ENCODE assay signal across 27 cellular contexts in genomic region chr18:46415532-46415931, GRCh38.
"Had no signal": no experiment of that assay in that cellular context is flagged by ENCODE, and none has a peak within 500 bp of the region (broad histone marks: within the 10 kb centered on the region; RNA-seq: fewer than 3 reads in every experiment).

No MANE protein-coding gene starts in this region.

- H3K36me3 Mint-ChIP-seq: naive thymus-derived CD8-positive, alpha-beta T cell had no signal

- ATAC-seq: left cardiac atrium; left lobe of liver; lower lobe of right lung; naive thymus-derived CD8-positive, alpha-beta T cell; right cardiac atrium; sciatic nerve; stimulated activated effector memory CD8-positive, alpha-beta T cell treated with anti-CD3 and anti-CD28 coated beads, Interleukin-12 subunit alpha, Interleukin-12 subunit beta, amount 100 ng/mL, for 72 hours had no signal

- H3K9me3 ChIP-seq: lower lobe of right lung, neutrophil, ovary, prostate gland, suprapubic skin, thoracic aorta, tibial artery, uterus had no signal

- H3K4me3 ChIP-seq: lower lobe of right lung, ovary, prostate gland, skin epidermis, suprapubic skin, thoracic aorta, tibial artery, uterus had no signal

- DNase-seq: hippocampal formation; kidney glomerular epithelial cell; left cardiac atrium; lower lobe of right lung; mammary epithelial cell; mesenchymal stem cell; naive thymus-derived CD8-positive, alpha-beta T cell; occipital lobe; retina; right cardiac atrium; stimulated activated CD4-positive, alpha-beta T cell treated with anti-CD3 and anti-CD28 coated beads, Interleukin-4, amount 100 ng/mL, for 24 hours; stimulated activated naive CD4-positive, alpha-beta T cell; tibial artery; uterus had no signal

- H3K27me3 ChIP-seq: ovary, suprapubic skin, tibial artery, uterus had no signal

- H3K4me3 Mint-ChIP-seq: naive thymus-derived CD8-positive, alpha-beta T cell; nephron; stimulated activated effector memory CD8-positive, alpha-beta T cell treated with anti-CD3 and anti-CD28 coated beads, Interleukin-12 subunit alpha, Interleukin-12 subunit beta, amount 100 ng/mL, for 72 hours; stimulated activated naive CD8-positive, alpha-beta T cell treated with anti-CD3 and anti-CD28 coated beads, Interleukin-15, Interleukin-2, amounts not matched to agents 100 ng/mL and 50 ng/mL, for 24 hours; type B pancreatic cell had no signal

- H3K4me1 Mint-ChIP-seq: stimulated activated effector memory CD8-positive, alpha-beta T cell treated with anti-CD3 and anti-CD28 coated beads, Interleukin-12 subunit alpha, Interleukin-12 subunit beta, amount 100 ng/mL, for 72 hours had no signal

- H3K27ac Mint-ChIP-seq: naive thymus-derived CD8-positive, alpha-beta T cell; stimulated activated effector memory CD8-positive, alpha-beta T cell treated with anti-CD3 and anti-CD28 coated beads, Interleukin-12 subunit alpha, Interleukin-12 subunit beta, amount 100 ng/mL, for 72 hours; stimulated activated naive CD8-positive, alpha-beta T cell treated with anti-CD3 and anti-CD28 coated beads, Interleukin-15, Interleukin-2, amounts not matched to agents 100 ng/mL and 50 ng/mL, for 24 hours; type B pancreatic cell had no signal

- H3K36me3 ChIP-seq: lower lobe of right lung, neutrophil, ovary, prostate gland, suprapubic skin, thoracic aorta, tibial artery, uterus had no signal

- H3K4me1 ChIP-seq: uterus had no signal

- H3K27me3 Mint-ChIP-seq: naive thymus-derived CD8-positive, alpha-beta T cell; stimulated activated naive CD8-positive, alpha-beta T cell treated with anti-CD3 and anti-CD28 coated beads, Interleukin-15, Interleukin-2, amounts not matched to agents 100 ng/mL and 50 ng/mL, for 24 hours; type B pancreatic cell had no signal

- H3K27ac ChIP-seq: lower lobe of right lung, neutrophil, ovary, prostate gland, skin epidermis, suprapubic skin, thoracic aorta, tibial artery, uterus had no signal

- H3K9me3 Mint-ChIP-seq: naive thymus-derived CD8-positive, alpha-beta T cell; nephron; neural crest cell; stimulated activated effector memory CD8-positive, alpha-beta T cell treated with anti-CD3 and anti-CD28 coated beads, Interleukin-12 subunit alpha, Interleukin-12 subunit beta, amount 100 ng/mL, for 72 hours; stimulated activated naive CD8-positive, alpha-beta T cell treated with anti-CD3 and anti-CD28 coated beads, Interleukin-15, Interleukin-2, amounts not matched to agents 100 ng/mL and 50 ng/mL, for 24 hours; type B pancreatic cell had no signal
